In genomic region chr4:21001490-21001889, GRCh38 we compare ENCODE assay signal across 18 cellular contexts.
DNase-seq lines count a peak whose midpoint lies in the region.
"Had no signal": no experiment of that assay in that cellular context is flagged by ENCODE, and none has a peak within 500 bp of the region (broad histone marks: within the 10 kb centered on the region; RNA-seq: fewer than 3 reads in every experiment).

No MANE protein-coding gene starts in this region.

- DNase-seq in activated naive CD4-positive, alpha-beta T cell treated with anti-CD3 and anti-CD28 coated beads, Interleukin-2, amount 50 U/mL, for 16 hours: no peak
- DNase-seq in NOMO-1 treated with dmso at 0.1 percent for 144 hours (lab: John Stamatoyannopoulos, UW; ENCODE audit: unreplicated experiment) (peak; percentile 43), immature natural killer cell (no peak), RKO (ENCODE audit: low spot score) (no peak), T-helper 1 cell (no peak), NCI-H2196 treated with DMSO at 0.1 percent for 48 hours (lab: John Stamatoyannopoulos, UW; ENCODE audit: unreplicated experiment) (no peak)
- no peak for DNase-seq in activated naive CD4-positive, alpha-beta T cell treated with Interleukin-2 at 50 U/mL for 16 hours
- DNase-seq: BE2C; CD4-positive, CD25-positive, alpha-beta regulatory T cell; H7; IMR-90; Karpas-422; NCI-H1092; NCI-H1436 treated with DMSO at 0.1 percent for 48 hours; NCI-H2029; NCI-H524; NCI-H82 had no signal

- peak overlapping the region; percentile 6 for H3K4me3 Mint-ChIP-seq in activated naive CD4-positive, alpha-beta T cell treated with anti-CD3 and anti-CD28 coated beads, Interleukin-2, amount 50 U/mL, for 24 hours
- peak overlapping the region in 4 of 5 donors; percentile 12 to 58 (median 46) for H3K4me3 Mint-ChIP-seq in immature natural killer cell

- peaks cover 16% of the 10 kb centered on the region for H3K4me1 Mint-ChIP-seq in activated naive CD4-positive, alpha-beta T cell treated with anti-CD3 and anti-CD28 coated beads, Interleukin-2, amount 50 U/mL, for 24 hours
- H3K4me1 Mint-ChIP-seq in immature natural killer cell: peaks cover 18 to 21% of the 10 kb centered on the region in 2 donors
- H3K4me1 Mint-ChIP-seq: CD4-positive, CD25-positive, alpha-beta regulatory T cell had no signal

- H3K36me3 Mint-ChIP-seq in activated naive CD4-positive, alpha-beta T cell treated with anti-CD3 and anti-CD28 coated beads, Interleukin-2, amount 50 U/mL, for 24 hours: no peaks in the 10 kb centered on the region
- H3K36me3 Mint-ChIP-seq in immature natural killer cell: peaks cover 0 to 12% (median 0%) of the 10 kb centered on the region in 3 donors
- H3K36me3 Mint-ChIP-seq: CD4-positive, CD25-positive, alpha-beta regulatory T cell had no signal

- no peaks in the 10 kb centered on the region for H3K9me3 Mint-ChIP-seq in activated naive CD4-positive, alpha-beta T cell treated with anti-CD3 and anti-CD28 coated beads, Interleukin-2, amount 50 U/mL, for 24 hours
- peaks cover 0 to 9% (median 0%) of the 10 kb centered on the region in 6 donors for H3K9me3 Mint-ChIP-seq in immature natural killer cell

- H3K27ac Mint-ChIP-seq in activated naive CD4-positive, alpha-beta T cell treated with anti-CD3 and anti-CD28 coated beads, Interleukin-2, amount 50 U/mL, for 24 hours: no peak overlapping the region
- peak overlapping the region in 5 of 6 donors; percentile 8 to 55 (median 33) for H3K27ac Mint-ChIP-seq in immature natural killer cell
- H3K27ac Mint-ChIP-seq: CD4-positive, CD25-positive, alpha-beta regulatory T cell had no signal

- H3K27me3 Mint-ChIP-seq in activated naive CD4-positive, alpha-beta T cell treated with anti-CD3 and anti-CD28 coated beads, Interleukin-2, amount 50 U/mL, for 24 hours: no peaks in the 10 kb centered on the region
- peaks cover 0 to 2% (median 0%) of the 10 kb centered on the region in 3 donors for H3K27me3 Mint-ChIP-seq in immature natural killer cell (ENCODE audit: low read depth in 3 of 3)
- H3K27me3 Mint-ChIP-seq: CD4-positive, CD25-positive, alpha-beta regulatory T cell had no signal
